ENCODE assay signal across 10 cellular contexts in the genomic region with DNA sequence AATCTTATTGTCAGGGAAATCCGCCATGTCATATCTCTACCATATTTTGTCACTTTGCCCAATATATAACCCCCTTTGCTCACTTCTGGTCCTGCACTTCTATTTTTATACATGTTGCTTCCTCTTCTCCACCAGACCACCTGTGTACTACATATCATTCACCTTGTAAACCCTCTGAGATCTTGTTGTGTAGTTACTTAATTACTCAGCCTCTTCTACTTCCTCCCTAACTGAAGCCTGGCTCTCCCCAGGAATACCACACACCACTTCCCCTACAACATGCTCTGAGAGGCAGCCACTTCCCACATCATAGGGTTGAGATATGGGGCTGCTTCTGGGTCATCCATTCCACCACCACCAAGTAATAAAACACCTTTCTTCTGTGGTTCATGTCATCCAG. TPM values are rescaled to one million over a fixed set of nuclear protein-coding genes. Genes with fewer than 3 reads are reported as not detected.
DNase-seq lines count a peak whose midpoint lies in the region; ATAC-seq lines count a peak whose summit lies in the region.
"Had no signal": no experiment of that assay in that cellular context is flagged by ENCODE, and none has a peak within 500 bp of the region (broad histone marks: within the 10 kb centered on the region; RNA-seq: fewer than 3 reads in every experiment).

No MANE protein-coding gene starts in this region.

- H3K9me3 Mint-ChIP-seq in activated naive CD4-positive, alpha-beta T cell treated with anti-CD3 and anti-CD28 coated beads, Interleukin-2, amount 50 U/mL, for 72 hours = peaks cover 0 to 7% of the 10 kb centered on the region in 2 donors
- H3K9me3 Mint-ChIP-seq: neural crest cell had no signal

- peak overlapping the region; percentile 61 to 73 for H3K27ac Mint-ChIP-seq in activated naive CD4-positive, alpha-beta T cell treated with anti-CD3 and anti-CD28 coated beads, Interleukin-2, amount 50 U/mL, for 72 hours

- ATAC-seq in GM19455 (IDR thresholded peaks at IDR 0.05; ENCODE audit: unreplicated experiment) (peak; percentile 67), HG03457 (IDR thresholded peaks at IDR 0.05; ENCODE audit: unreplicated experiment) (peak; percentile 86)
- ATAC-seq in activated naive CD4-positive, alpha-beta T cell treated with anti-CD3 and anti-CD28 coated beads, Interleukin-2, amount 50 U/mL, for 72 hours = peak; percentile 95 to 97

- intact Hi-C loops in posterior vena cava (cut with DNase I) = no loop called here
- intact Hi-C loops in cardiac septum (cut with DNase I) = no loop called here

- in situ Hi-C loops in ACHN (cut with HindIII; ENCODE audit: low pct_ligation_motif_present, low pct_unique_long_range_greater_than_20kb, low sequenced_read_pairs) = no loop called here

- H3K36me3 Mint-ChIP-seq in activated naive CD4-positive, alpha-beta T cell treated with anti-CD3 and anti-CD28 coated beads, Interleukin-2, amount 50 U/mL, for 72 hours = peaks cover 13 to 16% of the 10 kb centered on the region in 2 donors

- peak; percentile 97 for DNase-seq in GF-D8 (lab: John Stamatoyannopoulos, UW)
- peak in 1 of 2 donors; percentile 27 for DNase-seq in activated naive CD4-positive, alpha-beta T cell treated with anti-CD3 and anti-CD28 coated beads, Interleukin-2, amount 50 U/mL, for 72 hours (ENCODE audit: low spot score in 2 of 2)
- DNase-seq in NCI-H1048 (lab: John Stamatoyannopoulos, UW) = no peak
- DNase-seq in ACHN = no peak
- no peak for DNase-seq in posterior vena cava (ENCODE audit: low spot score)
- DNase-seq in cardiac septum (ENCODE audit: low spot score) = no peak

RNA-seq across cellular contexts. Expression of gene HEXA, which starts 10.0 kb away (rescaled TPM):
- 10 to 100 TPM; 57.3 to 75.0 TPM for total RNA-seq in activated naive CD4-positive, alpha-beta T cell treated with anti-CD3 and anti-CD28 coated beads, Interleukin-2, amount 50 U/mL, for 72 hours
- total RNA-seq in posterior vena cava = 100 to 1,000 TPM in 1 of 2 donors, 10 to 100 TPM in 1; 84.0 to 120 TPM
- 77.9 TPM for total RNA-seq in cardiac septum

RNA-seq across cellular contexts. Expression of gene TMEM202, which starts 32.3 kb away (rescaled TPM):
- total RNA-seq in activated naive CD4-positive, alpha-beta T cell treated with anti-CD3 and anti-CD28 coated beads, Interleukin-2, amount 50 U/mL, for 72 hours = not detected
- total RNA-seq in posterior vena cava = not detected
- total RNA-seq in cardiac septum = not detected
- total RNA-seq: neural crest cell, thoracic aorta had no signal

RNA-seq across cellular contexts. Expression of gene CELF6, which starts 45.9 kb away (rescaled TPM):
- under 1 TPM; 0.37 to 0.48 TPM for total RNA-seq in activated naive CD4-positive, alpha-beta T cell treated with anti-CD3 and anti-CD28 coated beads, Interleukin-2, amount 50 U/mL, for 72 hours
- total RNA-seq in posterior vena cava = 1 to 10 TPM in 1 of 2 donors, under 1 TPM in 1; 0.76 to 1.6 TPM
- total RNA-seq in cardiac septum = 0.70 TPM
